17 cellular contexts compared by ENCODE assay signal in genomic region chr19:54357381-54357780, GRCh38. TPM values are rescaled to one million over a fixed set of nuclear protein-coding genes. Genes with fewer than 3 reads are reported as not detected.
A peak's percentile ranks its signal among the peaks of the same experiment; 100 is the strongest.
DNase-seq lines count a peak whose midpoint lies in the region; ATAC-seq and TF ChIP-seq lines count a peak whose summit lies in the region.
"Had no signal": no experiment of that assay in that cellular context is flagged by ENCODE, and none has a peak within 500 bp of the region (broad histone marks: within the 10 kb centered on the region; RNA-seq: fewer than 3 reads in every experiment).

No MANE protein-coding gene starts in this region.

- H3K9me3 Mint-ChIP-seq in GM23338 (no peaks in the 10 kb centered on the region), immature natural killer cell (no peaks in the 10 kb centered on the region)
- no peaks in the 10 kb centered on the region for H3K9me3 Mint-ChIP-seq in stimulated activated effector memory CD8-positive, alpha-beta T cell treated with anti-CD3 and anti-CD28 coated beads, Interleukin-12 subunit alpha, Interleukin-12 subunit beta, amount 100 ng/mL, for 72 hours
- H3K9me3 Mint-ChIP-seq: CD8-positive, alpha-beta T cell had no signal

- H3K4me1 Mint-ChIP-seq in GM23338 (peaks cover 6% of the 10 kb centered on the region; the same call in 1 of the 3 replicates), immature natural killer cell (peaks cover 37 to 40% of the 10 kb centered on the region in 2 donors)
- H3K4me1 Mint-ChIP-seq in stimulated activated effector memory CD8-positive, alpha-beta T cell treated with anti-CD3 and anti-CD28 coated beads, Interleukin-12 subunit alpha, Interleukin-12 subunit beta, amount 100 ng/mL, for 72 hours = peaks cover 21% of the 10 kb centered on the region

- 81% methylated on average over 9 of the region's 16 CpGs for WGBS in suprapubic skin
- 43 to 54% methylated on average over 16 of the region's 16 CpGs for WGBS in lower leg skin, 2 donors

- no peak overlapping the region; the same call in 1 of the 2 replicates for H3K9ac ChIP-seq in BLaER1

- H3K4me1 ChIP-seq in BLaER1 (peaks cover 75% of the 10 kb centered on the region), GM23338 (ENCODE audit: insufficient read depth) (no peaks in the 10 kb centered on the region), suprapubic skin (no peaks in the 10 kb centered on the region)
- H3K4me1 ChIP-seq: A549 had no signal

- TF ChIP-seq POLR2A in suprapubic skin (IDR thresholded peaks at IDR 0.05) = no peak
- TF ChIP-seq POLR2A in lower leg skin (IDR thresholded peaks at IDR 0.05) = no peak

- H3K27me3 ChIP-seq in BLaER1 (no peaks in the 10 kb centered on the region), GM23338 (ENCODE audit: insufficient read depth) (no peaks in the 10 kb centered on the region), suprapubic skin (peaks cover 4% of the 10 kb centered on the region)

- 0 out of 2 replicates have a peak overlapping the region, but pooled peaks have one; percentile 3 for H3K4me3 ChIP-seq in BLaER1
- H3K4me3 ChIP-seq in GM23338 = no peak overlapping the region
- no peak overlapping the region for H3K4me3 ChIP-seq in suprapubic skin
- no peak overlapping the region for H3K4me3 ChIP-seq in lower leg skin (ENCODE audit: low read depth, poor library complexity, severe bottlenecking)
- H3K4me3 ChIP-seq: A549, K562 had no signal

- H3K27ac Mint-ChIP-seq in GM23338 (no peak overlapping the region), immature natural killer cell (peak overlapping the region in 5 of 6 donors; percentile 21 to 46 (median 40))
- peak overlapping the region; percentile 37 for H3K27ac Mint-ChIP-seq in stimulated activated effector memory CD8-positive, alpha-beta T cell treated with anti-CD3 and anti-CD28 coated beads, Interleukin-12 subunit alpha, Interleukin-12 subunit beta, amount 100 ng/mL, for 72 hours
- H3K27ac Mint-ChIP-seq: CD8-positive, alpha-beta T cell had no signal

- H3K36me3 Mint-ChIP-seq in GM23338 (ENCODE audit: low read depth) (no peaks in the 10 kb centered on the region; the same call in 2 of the 3 replicates), immature natural killer cell (peaks cover 4 to 28% (median 8%) of the 10 kb centered on the region in 3 donors)
- H3K36me3 Mint-ChIP-seq in stimulated activated effector memory CD8-positive, alpha-beta T cell treated with anti-CD3 and anti-CD28 coated beads, Interleukin-12 subunit alpha, Interleukin-12 subunit beta, amount 100 ng/mL, for 72 hours = peaks cover 7% of the 10 kb centered on the region

- no peak for TF ChIP-seq EP300 in suprapubic skin (IDR thresholded peaks at IDR 0.05)

- peak overlapping the region; percentile 10; the same call in 1 of the 2 replicates for H2AFZ ChIP-seq in GM23338

- H4K20me1 ChIP-seq in BLaER1 = no peaks in the 10 kb centered on the region
- H4K20me1 ChIP-seq in GM23338 (replicated peaks; ENCODE audit: insufficient read depth) = no peaks in the 10 kb centered on the region

- no peak for TF ChIP-seq CTCF in GM23338 (conservative IDR thresholded peaks at IDR 0.05; ENCODE audit: low read depth in 2 of 2)
- no peak for TF ChIP-seq CTCF in suprapubic skin (IDR thresholded peaks at IDR 0.05)
- TF ChIP-seq CTCF in lower leg skin (IDR thresholded peaks at IDR 0.05) = no peak

- ATAC-seq in GM23338 = no peak
- ATAC-seq in stimulated activated effector memory CD8-positive, alpha-beta T cell treated with anti-CD3 and anti-CD28 coated beads, Interleukin-12 subunit alpha, Interleukin-12 subunit beta, amount 100 ng/mL, for 72 hours = no peak
- ATAC-seq: A549; CD8-positive, alpha-beta T cell; K562 had no signal

- H3K9me3 ChIP-seq in BLaER1 (no peaks in the 10 kb centered on the region), suprapubic skin (no peaks in the 10 kb centered on the region)
- H3K9me3 ChIP-seq: A549 had no signal

- H3K79me2 ChIP-seq in GM23338 (replicated peaks; ENCODE audit: insufficient read depth) = no peaks in the 10 kb centered on the region

- DNase-seq in GM23338 (ENCODE audit: low spot score) = peak; percentile 23
- DNase-seq in immature natural killer cell = no peak
- no peak for DNase-seq in stimulated activated effector memory CD8-positive, alpha-beta T cell treated with anti-CD3 and anti-CD28 coated beads, Interleukin-12 subunit alpha, Interleukin-12 subunit beta, amount 100 ng/mL, for 72 hours (ENCODE audit: low spot score in 2 of 2)
- no peak for DNase-seq in suprapubic skin (ENCODE audit: low spot score in 2 of 2)
- DNase-seq in lower leg skin (ENCODE audit: low spot score in 2 of 2) = no peak
- no peak for DNase-seq in SIG-M5 (lab: John Stamatoyannopoulos, UW)
- DNase-seq: AML-193; Calu3; CD8-positive, alpha-beta T cell; GDM1; HCEC 1CT had no signal

- H3F3A ChIP-seq in GM23338 (replicated peaks; ENCODE audit: low read depth) = no peaks in the 10 kb centered on the region

- H3K4me2 ChIP-seq in BLaER1 (peak overlapping the region; percentile 85), GM23338 (no peak overlapping the region)
- H3K4me2 ChIP-seq: A549 had no signal

- H3K36me3 ChIP-seq in BLaER1 (peaks cover 38% of the 10 kb centered on the region), GM23338 (ENCODE audit: insufficient read depth) (no peaks in the 10 kb centered on the region), suprapubic skin (no peaks in the 10 kb centered on the region)

- H3K9me2 ChIP-seq in GM23338 (ENCODE audit: insufficient read depth) = no peaks in the 10 kb centered on the region

- intact Hi-C loops in lower leg skin (cut with DNase I; ENCODE audit: low total_unique reads) = no loop called here

- H3K27ac ChIP-seq in BLaER1 (peak overlapping the region; percentile 69), GM23338 (ENCODE audit: low read depth) (no peak overlapping the region; the same call in 1 of the 2 replicates), suprapubic skin (no peak overlapping the region)
- H3K27ac ChIP-seq: 22Rv1, A549 had no signal

- H3K4me3 Mint-ChIP-seq in GM23338 = no peak overlapping the region
- no peak overlapping the region for H3K4me3 Mint-ChIP-seq in immature natural killer cell
- no peak overlapping the region for H3K4me3 Mint-ChIP-seq in stimulated activated effector memory CD8-positive, alpha-beta T cell treated with anti-CD3 and anti-CD28 coated beads, Interleukin-12 subunit alpha, Interleukin-12 subunit beta, amount 100 ng/mL, for 72 hours
- H3K4me3 Mint-ChIP-seq: CD8-positive, alpha-beta T cell had no signal

- H3K27me3 Mint-ChIP-seq in GM23338 (ENCODE audit: insufficient read depth, low read depth, poor library complexity) = no peaks in the 10 kb centered on the region
- peaks cover 0 to 5% (median 0%) of the 10 kb centered on the region in 3 donors for H3K27me3 Mint-ChIP-seq in immature natural killer cell (ENCODE audit: low read depth in 3 of 3)

TF ChIP-seq in GM23338, 12 proteins besides CTCF, POLR2A, EP300 and RAD21:
- TF ChIP-seq, protein P1, sequence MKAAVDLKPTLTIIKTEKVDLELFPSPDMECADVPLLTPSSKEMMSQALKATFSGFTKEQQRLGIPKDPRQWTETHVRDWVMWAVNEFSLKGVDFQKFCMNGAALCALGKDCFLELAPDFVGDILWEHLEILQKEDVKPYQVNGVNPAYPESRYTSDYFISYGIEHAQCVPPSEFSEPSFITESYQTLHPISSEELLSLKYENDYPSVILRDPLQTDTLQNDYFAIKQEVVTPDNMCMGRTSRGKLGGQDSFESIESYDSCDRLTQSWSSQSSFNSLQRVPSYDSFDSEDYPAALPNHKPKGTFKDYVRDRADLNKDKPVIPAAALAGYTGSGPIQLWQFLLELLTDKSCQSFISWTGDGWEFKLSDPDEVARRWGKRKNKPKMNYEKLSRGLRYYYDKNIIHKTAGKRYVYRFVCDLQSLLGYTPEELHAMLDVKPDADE (IDR thresholded peaks at IDR 0.05) = no peak
- TF ChIP-seq CREB1 (CRISPR knock-in tag; IDR thresholded peaks at IDR 0.05; ENCODE audit: low read depth) (no peak), NANOG (IDR thresholded peaks at IDR 0.05; ENCODE audit: borderline replicate concordance) (no peak), EZH2 (IDR thresholded peaks at IDR 0.05; ENCODE audit: low read depth, unreplicated experiment) (no peak)

RNA-seq across cellular contexts. Expression of gene LAIR1, which starts 7.3 kb away (rescaled TPM):
- total RNA-seq in GM23338 (2014; rRNA removed; shearing (Covaris generic)) = 1.3 TPM in 1 of 2 replicates, not detected in the other
- polyA plus RNA-seq in GM23338 (2016; fragmentation: Nextera tagmentation; extraction: Ambion mirVana) = 0.10 TPM in 2 replicates
- 100 to 1,000 TPM in 2 of 3 donors, 10 to 100 TPM in 1; 86.9 to 247 (median 126) TPM for polyA plus RNA-seq in immature natural killer cell
- total RNA-seq in suprapubic skin = 1 to 10 TPM; 1.0 to 1.9 (median 1.5) TPM
- 1 to 10 TPM in 2 of 4 donors, under 1 TPM in 2; 0.19 to 4.2 (median 2.0) TPM for total RNA-seq in lower leg skin
- total RNA-seq: HT1080 had no signal
- polyA plus RNA-seq: A549, BJ had no signal

RNA-seq across cellular contexts. Expression of gene LILRA4, which starts 18.4 kb away (rescaled TPM):
- total RNA-seq in GM23338 (2014; rRNA removed; shearing (Covaris generic)) = not detected in 2 replicates
- polyA plus RNA-seq in GM23338 (2016; fragmentation: Nextera tagmentation; extraction: Ambion mirVana) = not detected in 2 replicates
- 1 to 10 TPM; 2.3 to 6.6 (median 2.8) TPM for polyA plus RNA-seq in immature natural killer cell
- total RNA-seq in suprapubic skin = under 1 TPM in 3 of 4 donors, not detected in 1; 0.48 to 0.72 (median 0.55) TPM
- 1 to 10 TPM in 1 of 4 donors, under 1 TPM in 1, not detected in 2; 0.84 to 6.2 TPM for total RNA-seq in lower leg skin
- total RNA-seq: Calu3; CD8-positive, alpha-beta T cell; HT1080; K562 had no signal
- polyA plus RNA-seq: A549, BJ, K562 had no signal

RNA-seq across cellular contexts. Expression of gene LILRA5, which starts 44.4 kb away (rescaled TPM):
- total RNA-seq in GM23338 (2014; rRNA removed; shearing (Covaris generic)) = not detected in 2 replicates
- polyA plus RNA-seq in GM23338 (2016; fragmentation: Nextera tagmentation; extraction: Ambion mirVana) (not detected in 2 replicates), immature natural killer cell (1 to 10 TPM in 1 of 3 donors, under 1 TPM in 1, not detected in 1; 0.28 to 1.6 TPM)
- total RNA-seq in suprapubic skin (not detected), lower leg skin (1 to 10 TPM in 1 of 4 donors, under 1 TPM in 1, not detected in 2; 0.59 to 2.4 TPM)
- total RNA-seq: Calu3, HT1080, K562 had no signal
- polyA plus RNA-seq: A549, BJ, K562 had no signal

RNA-seq across cellular contexts. Expression of gene TTYH1, which starts 57.9 kb away (rescaled TPM):
- 31.8 and 40.8 TPM in 2 replicates for total RNA-seq in GM23338 (2014; rRNA removed; shearing (Covaris generic))
- polyA plus RNA-seq in GM23338 (2016; fragmentation: Nextera tagmentation; extraction: Ambion mirVana) (18.2 and 21.5 TPM in 2 replicates), immature natural killer cell (1 to 10 TPM in 1 of 3 donors, under 1 TPM in 1, not detected in 1; 0.48 to 1.5 TPM)
- total RNA-seq in suprapubic skin (10 to 100 TPM; 11.2 to 20.4 (median 12.5) TPM), lower leg skin (10 to 100 TPM in 2 of 4 donors, 1 to 10 TPM in 1, under 1 TPM in 1; 0.63 to 17.8 (median 10.8) TPM)
- total RNA-seq: CD8-positive, alpha-beta T cell; HT1080; K562 had no signal
- polyA plus RNA-seq: BJ had no signal
